ENCODE assay signal across 1 cellular context in genomic region chr18:79524181-79525078, GRCh38.
TF ChIP-seq lines count a peak whose summit lies in the region.

No MANE protein-coding gene starts in this region.

TF ChIP-seq in H1, 55 proteins besides CTCF, POLR2A, EP300 and RAD21 (continued from another document):
- no peak for TF ChIP-seq TAF7 (optimal IDR thresholded peaks at IDR 0.05; ENCODE audit: borderline replicate concordance, low read depth, low read length)
